ENCODE assay signal across 13 cellular contexts in the genomic region with DNA sequence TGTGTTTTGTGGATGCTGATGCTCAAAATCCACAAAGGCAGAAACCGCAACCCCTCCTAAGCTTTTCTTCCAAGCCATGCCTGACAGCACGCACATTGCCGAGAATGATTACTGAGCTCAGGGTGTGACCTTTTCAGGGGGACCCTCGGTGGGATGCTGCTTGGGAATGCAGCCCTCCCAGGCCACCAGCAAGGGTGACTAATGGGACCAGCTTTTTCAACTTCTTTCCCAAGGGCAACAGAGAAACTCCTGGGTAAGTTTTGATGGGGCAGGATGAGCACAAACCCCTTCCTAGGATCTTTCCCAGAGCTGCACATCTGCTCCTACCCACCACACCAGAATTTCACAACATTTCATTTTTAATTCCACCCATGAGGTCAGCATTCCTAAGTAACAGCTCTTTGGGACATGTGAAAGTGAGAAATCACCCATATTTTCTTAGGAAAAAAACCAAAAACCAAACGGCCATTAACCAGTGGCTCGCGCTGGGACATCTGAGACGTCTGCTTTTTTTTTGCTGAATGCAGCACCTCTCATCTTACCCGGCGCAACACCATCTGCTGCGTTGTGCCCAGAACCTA.
DNase-seq lines count a peak whose midpoint lies in the region; ATAC-seq and TF ChIP-seq lines count a peak whose summit lies in the region.
"Had no signal": no experiment of that assay in that cellular context is flagged by ENCODE, and none has a peak within 500 bp of the region (broad histone marks: within the 10 kb centered on the region; RNA-seq: fewer than 3 reads in every experiment).

No MANE protein-coding gene starts in this region.

- H3K4me3 Mint-ChIP-seq in endodermal cell, result no peak overlapping the region

- TF ChIP-seq CTCF in endodermal cell (conservative IDR thresholded peaks at IDR 0.05), result no peak
- TF ChIP-seq CTCF in psoas muscle (IDR thresholded peaks at IDR 0.05), result no peak

- H3K27me3 Mint-ChIP-seq in endodermal cell (ENCODE audit: insufficient read depth), result peaks cover 3% of the 10 kb centered on the region

- H3K9me3 ChIP-seq in endodermal cell (ENCODE audit: control insufficient read depth, low read length) (no peaks in the 10 kb centered on the region), psoas muscle (no peaks in the 10 kb centered on the region)

- H3K27ac Mint-ChIP-seq in endodermal cell, result no peak overlapping the region

- no peaks in the 10 kb centered on the region for H3K4me1 Mint-ChIP-seq in endodermal cell

- H3K4me3 ChIP-seq in endodermal cell (ENCODE audit: low read length), result no peak overlapping the region
- no peak overlapping the region for H3K4me3 ChIP-seq in psoas muscle

- no peaks in the 10 kb centered on the region for H3K36me3 Mint-ChIP-seq in endodermal cell (ENCODE audit: low read depth)

- H3K36me3 ChIP-seq in endodermal cell (ENCODE audit: control insufficient read depth, insufficient read depth, low read length) (no peaks in the 10 kb centered on the region), psoas muscle (ENCODE audit: insufficient read depth in 1 of 2, low read depth in 1 of 2) (no peaks in the 10 kb centered on the region)

- H3K4me1 ChIP-seq in endodermal cell (ENCODE audit: control insufficient read depth, insufficient read depth, low read length) (no peaks in the 10 kb centered on the region), psoas muscle (no peaks in the 10 kb centered on the region)

- H3K9ac ChIP-seq in endodermal cell (ENCODE audit: extremely low read depth, low read length, poor library complexity, severe bottlenecking), result no peak overlapping the region

- H3K9me3 Mint-ChIP-seq in endodermal cell, result no peaks in the 10 kb centered on the region

- peak; percentile 86 for DNase-seq in Daoy (ENCODE audit: low read depth)
- DNase-seq in NCI-H2171 treated with DMSO at 0.1 percent for 48 hours (lab: John Stamatoyannopoulos, UW), result peak; percentile 85
- peak; percentile 65 for DNase-seq in endodermal cell
- no peak for DNase-seq in psoas muscle
- DNase-seq in NCI-H226, result no peak
- DNase-seq in cardiac septum (ENCODE audit: low spot score), result no peak
- DNase-seq: activated CD4-positive, alpha-beta T cell treated with anti-CD3 and anti-CD28 coated beads, Interleukin-2, amount 50 U/mL, for 48 hours; activated naive CD4-positive, alpha-beta T cell treated with anti-CD3 and anti-CD28 coated beads, Interleukin-2, amount 50 U/mL, for 16 hours; left cardiac atrium; NCI-H187 treated with DMSO at 0.1 percent for 48 hours; SHP77 had no signal

- WGBS in endodermal cell (ENCODE audit: insufficient coverage in 1 of 2, insufficient read length in 1 of 2), 2 experiments, result 64 to 84% methylated on average over 8 to 11 of the region's 11 CpGs
- 20 to 26% (median 20%) methylated on average over 11 of the region's 11 CpGs for WGBS in psoas muscle, 3 donors

- ATAC-seq in psoas muscle (peak in 3 of 4 donors; percentile 39 to 68 (median 62)), HG03175 (IDR thresholded peaks at IDR 0.05; ENCODE audit: unreplicated experiment) (no peak), HG03135 (IDR thresholded peaks at IDR 0.05; ENCODE audit: unreplicated experiment) (no peak)
- ATAC-seq: left cardiac atrium had no signal

- H3K27ac ChIP-seq in endodermal cell (ENCODE audit: low read depth, low read length) (peak overlapping the region; percentile 91), psoas muscle (no peak overlapping the region)

- no peaks in the 10 kb centered on the region for H3K27me3 ChIP-seq in endodermal cell (ENCODE audit: control insufficient read depth, insufficient read depth, low read length, poor library complexity, severe bottlenecking)
- no peaks in the 10 kb centered on the region for H3K27me3 ChIP-seq in psoas muscle (ENCODE audit: insufficient read depth in 3 of 3, low read length in 2 of 3)

- intact Hi-C loops in psoas muscle (cut with DNase I) (no loop called here), cardiac septum (cut with DNase I) (no loop called here)

Comparison
In these comparisons a context has a peak if more than half of its experiments do, and no peak if none do; other contexts are left out.
1. DNase-seq: peak in Daoy (single experiment), NCI-H2171 treated with DMSO at 0.1 percent for 48 hours (single experiment) and endodermal cell (single experiment); none in psoas muscle (0 of 2), NCI-H226 (single experiment) and cardiac septum (single experiment).
2. ATAC-seq: peak in psoas muscle (3 of 4); none in HG03175 (single experiment) and HG03135 (single experiment).